11 cellular contexts compared by ENCODE assay signal in genomic region chr15:72902245-72902928, GRCh38.
DNase-seq lines count a peak whose midpoint lies in the region; ATAC-seq and TF ChIP-seq lines count a peak whose summit lies in the region.
"Had no signal": no experiment of that assay in that cellular context is flagged by ENCODE, and none has a peak within 500 bp of the region (broad histone marks: within the 10 kb centered on the region; RNA-seq: fewer than 3 reads in every experiment).

No MANE protein-coding gene starts in this region.

- no peaks in the 10 kb centered on the region for H3K36me3 Mint-ChIP-seq in osteocyte (ENCODE audit: unreplicated experiment)
- no peaks in the 10 kb centered on the region for H3K36me3 Mint-ChIP-seq in activated CD4-positive, alpha-beta memory T cell treated with anti-CD3 and anti-CD28 coated beads for 36 hours
- no peaks in the 10 kb centered on the region for H3K36me3 Mint-ChIP-seq in activated CD8-positive, alpha-beta T cell treated with anti-CD3 and anti-CD28 coated beads, Interleukin-2, amount 10 ng/mL, durations not matched to agents 7 days and 5 days (ENCODE audit: low read depth)

- H3K27me3 Mint-ChIP-seq in osteocyte (ENCODE audit: unreplicated experiment) = peaks cover 3% of the 10 kb centered on the region
- H3K27me3 Mint-ChIP-seq in activated CD4-positive, alpha-beta memory T cell treated with anti-CD3 and anti-CD28 coated beads for 36 hours = peaks cover 44% of the 10 kb centered on the region
- peaks cover 27% of the 10 kb centered on the region for H3K27me3 Mint-ChIP-seq in activated CD8-positive, alpha-beta T cell treated with anti-CD3 and anti-CD28 coated beads, Interleukin-2, amount 10 ng/mL, durations not matched to agents 7 days and 5 days (ENCODE audit: low read depth)

- CTCF ChIA-PET in activated CD4-positive, alpha-beta memory T cell treated with anti-CD3 and anti-CD28 coated beads for 36 hours (lab: Charles Lee) = no interaction called here
- CTCF ChIA-PET in activated CD8-positive, alpha-beta T cell treated with anti-CD3 and anti-CD28 coated beads, Interleukin-2, amount 10 ng/mL, durations not matched to agents 7 days and 5 days (lab: Charles Lee) = no interaction called here

- H3K4me1 Mint-ChIP-seq in osteocyte (ENCODE audit: unreplicated experiment) = peaks cover 33% of the 10 kb centered on the region
- H3K4me1 Mint-ChIP-seq in activated CD4-positive, alpha-beta memory T cell treated with anti-CD3 and anti-CD28 coated beads for 36 hours (ENCODE audit: low read depth) = no peaks in the 10 kb centered on the region
- no peaks in the 10 kb centered on the region for H3K4me1 Mint-ChIP-seq in activated CD8-positive, alpha-beta T cell treated with anti-CD3 and anti-CD28 coated beads, Interleukin-2, amount 10 ng/mL, durations not matched to agents 7 days and 5 days (ENCODE audit: low read depth)
- H3K4me1 Mint-ChIP-seq: activated naive CD8-positive, alpha-beta T cell treated with anti-CD3 and anti-CD28 coated beads, Interleukin-2, amount 50 U/mL, for 24 hours; B cell had no signal

- POLR2A ChIA-PET in activated CD4-positive, alpha-beta memory T cell treated with anti-CD3 and anti-CD28 coated beads for 36 hours (lab: Charles Lee) = no interaction called here
- POLR2A ChIA-PET in activated CD8-positive, alpha-beta T cell treated with anti-CD3 and anti-CD28 coated beads, Interleukin-2, amount 10 ng/mL, durations not matched to agents 7 days and 5 days (lab: Charles Lee) = no interaction called here

- no peak overlapping the region for H3K4me3 Mint-ChIP-seq in osteocyte (ENCODE audit: unreplicated experiment)
- H3K4me3 Mint-ChIP-seq in activated CD4-positive, alpha-beta memory T cell treated with anti-CD3 and anti-CD28 coated beads for 36 hours = no peak overlapping the region
- H3K4me3 Mint-ChIP-seq in activated CD8-positive, alpha-beta T cell treated with anti-CD3 and anti-CD28 coated beads, Interleukin-2, amount 10 ng/mL, durations not matched to agents 7 days and 5 days = no peak overlapping the region
- H3K4me3 Mint-ChIP-seq: activated naive CD8-positive, alpha-beta T cell treated with anti-CD3 and anti-CD28 coated beads, Interleukin-2, amount 50 U/mL, for 24 hours; B cell had no signal

- intact Hi-C loops in activated CD4-positive, alpha-beta memory T cell treated with anti-CD3 and anti-CD28 coated beads for 36 hours (cut with micrococcal nuclease) = no loop called here

- peak; percentile 67 for DNase-seq in AG08395 (ENCODE audit: low spot score)
- DNase-seq in NCI-H2227 (lab: John Stamatoyannopoulos, UW; ENCODE audit: unreplicated experiment) = peak; percentile 22
- DNase-seq in fibroblast of the conjunctiva (ENCODE audit: low read depth) = peak; percentile 4
- DNase-seq in osteocyte (ENCODE audit: extremely low spot score, unreplicated experiment) = no peak
- DNase-seq in amniotic stem cell (lab: John Stamatoyannopoulos, UW) = no peak
- no peak for DNase-seq in activated CD4-positive, alpha-beta memory T cell treated with anti-CD3 and anti-CD28 coated beads for 36 hours
- no peak for DNase-seq in stimulated activated CD4-positive, alpha-beta T cell treated with anti-CD3 and anti-CD28 coated beads, Interleukin-4, amount 100 ng/mL, for 1 hour
- DNase-seq in activated CD8-positive, alpha-beta T cell treated with anti-CD3 and anti-CD28 coated beads, Interleukin-2, amount 10 ng/mL, durations not matched to agents 7 days and 5 days = no peak
- DNase-seq: activated naive CD8-positive, alpha-beta T cell treated with anti-CD3 and anti-CD28 coated beads, Interleukin-2, amount 50 U/mL, for 24 hours; KBM-7 had no signal

- no peaks in the 10 kb centered on the region for H3K9me3 Mint-ChIP-seq in osteocyte (ENCODE audit: unreplicated experiment)
- H3K9me3 Mint-ChIP-seq in activated CD4-positive, alpha-beta memory T cell treated with anti-CD3 and anti-CD28 coated beads for 36 hours = no peaks in the 10 kb centered on the region
- H3K9me3 Mint-ChIP-seq in activated CD8-positive, alpha-beta T cell treated with anti-CD3 and anti-CD28 coated beads, Interleukin-2, amount 10 ng/mL, durations not matched to agents 7 days and 5 days (ENCODE audit: insufficient read depth) = no peaks in the 10 kb centered on the region
- H3K9me3 Mint-ChIP-seq: activated naive CD8-positive, alpha-beta T cell treated with anti-CD3 and anti-CD28 coated beads, Interleukin-2, amount 50 U/mL, for 24 hours had no signal

- ATAC-seq in activated CD8-positive, alpha-beta T cell treated with anti-CD3 and anti-CD28 coated beads, Interleukin-2, amount 10 ng/mL, durations not matched to agents 7 days and 5 days = no peak
- ATAC-seq: activated naive CD8-positive, alpha-beta T cell treated with anti-CD3 and anti-CD28 coated beads, Interleukin-2, amount 50 U/mL, for 24 hours had no signal

- peak overlapping the region; percentile 56 for H3K27ac Mint-ChIP-seq in osteocyte (ENCODE audit: unreplicated experiment)
- H3K27ac Mint-ChIP-seq in activated CD4-positive, alpha-beta memory T cell treated with anti-CD3 and anti-CD28 coated beads for 36 hours = no peak overlapping the region
- H3K27ac Mint-ChIP-seq in activated CD8-positive, alpha-beta T cell treated with anti-CD3 and anti-CD28 coated beads, Interleukin-2, amount 10 ng/mL, durations not matched to agents 7 days and 5 days = no peak overlapping the region
- H3K27ac Mint-ChIP-seq: activated naive CD8-positive, alpha-beta T cell treated with anti-CD3 and anti-CD28 coated beads, Interleukin-2, amount 50 U/mL, for 24 hours; B cell had no signal

- no peak for TF ChIP-seq CTCF in osteocyte (IDR thresholded peaks at IDR 0.05)

Comparison
In these comparisons a context has a peak if more than half of its experiments do, and no peak if none do; other contexts are left out.
1. DNase-seq: peak in AG08395 (single experiment), NCI-H2227 (single experiment) and fibroblast of the conjunctiva (single experiment); none in osteocyte (single experiment), amniotic stem cell (single experiment), activated CD4-positive, alpha-beta memory T cell treated with anti-CD3 and anti-CD28 coated beads for 36 hours (single experiment), stimulated activated CD4-positive, alpha-beta T cell treated with anti-CD3 and anti-CD28 coated beads, Interleukin-4, amount 100 ng/mL, for 1 hour (single experiment) and activated CD8-positive, alpha-beta T cell treated with anti-CD3 and anti-CD28 coated beads, Interleukin-2, amount 10 ng/mL, durations not matched to agents 7 days and 5 days (single experiment).